13 cellular contexts compared by ENCODE assay signal in genomic region chr5:31993182-31993961, GRCh38.
DNase-seq lines count a peak whose midpoint lies in the region; ATAC-seq and TF ChIP-seq lines count a peak whose summit lies in the region.
"Had no signal": no experiment of that assay in that cellular context is flagged by ENCODE, and none has a peak within 500 bp of the region (broad histone marks: within the 10 kb centered on the region; RNA-seq: fewer than 3 reads in every experiment).

No MANE protein-coding gene starts in this region.

- H3K27me3 ChIP-seq in osteoblast (ENCODE audit: insufficient read depth, low read length), result peaks cover 6% of the 10 kb centered on the region
- no peaks in the 10 kb centered on the region for H3K27me3 ChIP-seq in prostate gland (replicated peaks; ENCODE audit: insufficient read depth)

- peak overlapping the region; percentile 16 for H3K4me3 ChIP-seq in osteoblast (ENCODE audit: insufficient read depth, low read length)
- no peak overlapping the region for H3K4me3 ChIP-seq in prostate gland

- ATAC-seq in GM18861 (IDR thresholded peaks at IDR 0.05; ENCODE audit: unreplicated experiment), result peak; percentile 38
- peak; percentile 50 for ATAC-seq in HG02938 (IDR thresholded peaks at IDR 0.05; ENCODE audit: unreplicated experiment)
- no peak for ATAC-seq in WTC11
- ATAC-seq: naive thymus-derived CD4-positive, alpha-beta T cell had no signal

- no peaks in the 10 kb centered on the region for H4K20me1 ChIP-seq in osteoblast (ENCODE audit: insufficient read depth, low read length)

- H3K9me3 ChIP-seq in osteoblast (ENCODE audit: low read depth, low read length) (no peaks in the 10 kb centered on the region), prostate gland (no peaks in the 10 kb centered on the region)

- H2AFZ ChIP-seq in osteoblast (ENCODE audit: low read length), result peak overlapping the region; percentile 66

- 79% methylated on average over 6 of the region's 6 CpGs for WGBS in prostate gland

- H3K36me3 ChIP-seq in osteoblast (ENCODE audit: insufficient read depth, low read length) (no peaks in the 10 kb centered on the region), prostate gland (no peaks in the 10 kb centered on the region)

- DNase-seq in WTC11 (ENCODE audit: low spot score), result no peak
- peak; percentile 85 for DNase-seq in osteoblast (ENCODE audit: insufficient read length, low spot score, missing footprints)
- no peak for DNase-seq in prostate gland (ENCODE audit: low spot score)
- no peak for DNase-seq in activated naive CD4-positive, alpha-beta T cell treated with Interleukin-2 at 50 U/mL for 16 hours
- no peak for DNase-seq in activated gamma-delta T cell (lab: John Stamatoyannopoulos, UW)
- no peak for DNase-seq in activated CD8-positive, alpha-beta memory T cell treated with anti-CD3 and anti-CD28 coated beads, Interleukin-2, amount 50 U/mL, for 48 hours
- DNase-seq: activated naive CD4-positive, alpha-beta T cell treated with anti-CD3 and anti-CD28 coated beads, Interleukin-2, amount 10 ng/mL, durations not matched to agents 7 days and 5 days; GF-D8; naive thymus-derived CD4-positive, alpha-beta T cell; NCI-H187 treated with DMSO at 0.1 percent for 48 hours had no signal

- H3K4me1 ChIP-seq in osteoblast (ENCODE audit: insufficient read depth, low read length) (peaks cover 31% of the 10 kb centered on the region), prostate gland (replicated peaks) (no peaks in the 10 kb centered on the region)

- peaks cover 53% of the 10 kb centered on the region for H3K4me1 Mint-ChIP-seq in WTC11

- peak overlapping the region; percentile 66 for H3K27ac Mint-ChIP-seq in WTC11
- H3K27ac Mint-ChIP-seq: activated naive CD4-positive, alpha-beta T cell treated with anti-CD3 and anti-CD28 coated beads, Interleukin-2, amount 10 ng/mL, durations not matched to agents 7 days and 5 days; T-helper 2 cell treated with Interferon-gamma antibody and Interleukin-4, amounts not matched to agents 5 μg/mL and 100 μg/mL, for 36 hours had no signal

- TF ChIP-seq POLR2A in prostate gland (IDR thresholded peaks at IDR 0.05), result no peak

- POLR2A ChIA-PET in WTC11 (lab: Charles Lee), result no interaction called here

- peak overlapping the region; percentile 65 for H3K4me2 ChIP-seq in osteoblast (ENCODE audit: insufficient read depth, low read length)

- H3K4me3 Mint-ChIP-seq in WTC11, result no peak overlapping the region
- H3K4me3 Mint-ChIP-seq: activated naive CD4-positive, alpha-beta T cell treated with anti-CD3 and anti-CD28 coated beads, Interleukin-2, amount 10 ng/mL, durations not matched to agents 7 days and 5 days; T-helper 2 cell treated with Interferon-gamma antibody and Interleukin-4, amounts not matched to agents 5 μg/mL and 100 μg/mL, for 36 hours had no signal

- H3K36me3 Mint-ChIP-seq in WTC11, result peaks cover 7% of the 10 kb centered on the region
- H3K36me3 Mint-ChIP-seq: activated naive CD4-positive, alpha-beta T cell treated with anti-CD3 and anti-CD28 coated beads, Interleukin-2, amount 10 ng/mL, durations not matched to agents 7 days and 5 days had no signal

- H3K9me3 Mint-ChIP-seq in WTC11, result peaks cover 4% of the 10 kb centered on the region; the same call in 1 of the 2 replicates
- H3K9me3 Mint-ChIP-seq: activated naive CD4-positive, alpha-beta T cell treated with anti-CD3 and anti-CD28 coated beads, Interleukin-2, amount 10 ng/mL, durations not matched to agents 7 days and 5 days; T-helper 2 cell treated with Interferon-gamma antibody and Interleukin-4, amounts not matched to agents 5 μg/mL and 100 μg/mL, for 36 hours had no signal

- no peaks in the 10 kb centered on the region for H3K79me2 ChIP-seq in osteoblast (ENCODE audit: insufficient read depth, low read length)

- peak overlapping the region; percentile 49 for H3K27ac ChIP-seq in osteoblast (ENCODE audit: low read depth, low read length)
- no peak overlapping the region for H3K27ac ChIP-seq in prostate gland

- H3K27me3 Mint-ChIP-seq in WTC11 (ENCODE audit: low read depth), result no peaks in the 10 kb centered on the region
- H3K27me3 Mint-ChIP-seq: activated naive CD4-positive, alpha-beta T cell treated with anti-CD3 and anti-CD28 coated beads, Interleukin-2, amount 10 ng/mL, durations not matched to agents 7 days and 5 days; naive thymus-derived CD4-positive, alpha-beta T cell had no signal

- TF ChIP-seq CTCF in WTC11 (IDR thresholded peaks at IDR 0.05) (no peak), osteoblast (IDR thresholded peaks at IDR 0.05; ENCODE audit: extremely low read depth, low read depth, low read length) (no peak), prostate gland (IDR thresholded peaks at IDR 0.05) (no peak)

- CTCF ChIA-PET in WTC11 (lab: Charles Lee), result no interaction called here

- intact Hi-C loops in prostate gland (cut with DNase I), result no loop called here

TF ChIP-seq in WTC11, 78 proteins besides CTCF, POLR2A, EP300 and RAD21:
- TF ChIP-seq ATF6 (CRISPR knock-in tag; IDR thresholded peaks at IDR 0.05) (no peak), TCF7 (CRISPR knock-in tag; IDR thresholded peaks at IDR 0.05; ENCODE audit: low read depth) (no peak), FOXP1 (CRISPR knock-in tag; IDR thresholded peaks at IDR 0.05; ENCODE audit: borderline replicate concordance) (no peak), ATF2 (CRISPR knock-in tag; IDR thresholded peaks at IDR 0.05; ENCODE audit: borderline replicate concordance, low read depth) (no peak), ESRRA (CRISPR knock-in tag; IDR thresholded peaks at IDR 0.05; ENCODE audit: borderline replicate concordance) (no peak), ERG (CRISPR knock-in tag; IDR thresholded peaks at IDR 0.05) (no peak), GRHL2 (CRISPR knock-in tag; IDR thresholded peaks at IDR 0.05; ENCODE audit: insufficient replicate concordance, severe bottlenecking) (no peak), MLX (CRISPR knock-in tag; IDR thresholded peaks at IDR 0.05) (no peak), FOXJ3 (CRISPR knock-in tag; IDR thresholded peaks at IDR 0.05; ENCODE audit: borderline replicate concordance) (no peak), EMX1 (CRISPR knock-in tag; IDR thresholded peaks at IDR 0.05) (no peak), TEAD1 (CRISPR knock-in tag; IDR thresholded peaks at IDR 0.05) (no peak), TP53 (CRISPR knock-in tag; IDR thresholded peaks at IDR 0.05) (no peak), ZNF423 (CRISPR knock-in tag; IDR thresholded peaks at IDR 0.05) (no peak), ELF4 (CRISPR knock-in tag; IDR thresholded peaks at IDR 0.05; ENCODE audit: low read depth) (no peak), NR3C1 (CRISPR knock-in tag; conservative IDR thresholded peaks at IDR 0.05; ENCODE audit: low read depth) (no peak), ZNF396 (CRISPR knock-in tag; IDR thresholded peaks at IDR 0.05; ENCODE audit: borderline replicate concordance) (no peak)
